Comparison of ENCODE assay signal across 31 cellular contexts in genomic region chr11:29628584-29628983, GRCh38.
"Had no signal": no experiment of that assay in that cellular context is flagged by ENCODE, and none has a peak within 500 bp of the region (broad histone marks: within the 10 kb centered on the region; RNA-seq: fewer than 3 reads in every experiment).

No MANE protein-coding gene starts in this region.

- H3K27me3 ChIP-seq: adrenal gland, brain microvascular endothelial cell, MG63, Peyer's patch had no signal

- H3K36me3 Mint-ChIP-seq: activated naive CD4-positive, alpha-beta T cell treated with anti-CD3 and anti-CD28 coated beads, Interleukin-2, amount 50 U/mL, for 72 hours; IgD-negative memory B cell; T-cell; WTC11 had no signal

- H3K36me3 ChIP-seq: adrenal gland, brain microvascular endothelial cell, MG63, Peyer's patch had no signal

- H3K27ac Mint-ChIP-seq: activated CD4-positive, alpha-beta T cell treated with anti-CD3 and anti-CD28 coated beads for 36 hours; activated CD4-positive, alpha-beta T cell treated with anti-CD3 and anti-CD28 coated beads, Interleukin-2, amount 10 ng/mL, durations not matched to agents 7 days and 5 days; activated CD8-positive, alpha-beta T cell treated with anti-CD3 and anti-CD28 coated beads, Interleukin-2, amount 10 ng/mL, durations not matched to agents 7 days and 5 days; activated naive CD4-positive, alpha-beta T cell treated with anti-CD3 and anti-CD28 coated beads for 36 hours; activated naive CD4-positive, alpha-beta T cell treated with anti-CD3 and anti-CD28 coated beads, Interleukin-2, amount 50 U/mL, for 72 hours; activated T-cell treated with anti-CD3 and anti-CD28 coated beads, Interleukin-2, amount 50 U/mL, for 24 hours; activated T-helper 2 cell treated with anti-CD3 and anti-CD28 coated beads, Interferon-gamma antibody, Interleukin-2, Interleukin-4, amounts not matched to agents 10 μg/mL and 5 μg/mL and 100 μg/mL, durations not matched to agents 14 hours and 24 hours and 36 hours; IgD-negative memory B cell; T-cell; T-helper 17 cell; WTC11 had no signal

- H3K27ac ChIP-seq: adrenal gland, brain microvascular endothelial cell, Peyer's patch had no signal

- H3K9me3 ChIP-seq: adrenal gland, MG63 had no signal

- H3K4me1 ChIP-seq: adrenal gland, Peyer's patch had no signal

- H3K4me3 ChIP-seq: adrenal gland, MG63, Peyer's patch had no signal

- H3K4me1 Mint-ChIP-seq: activated CD4-positive, alpha-beta T cell treated with anti-CD3 and anti-CD28 coated beads for 36 hours; activated CD4-positive, alpha-beta T cell treated with anti-CD3 and anti-CD28 coated beads, Interleukin-2, amount 10 ng/mL, durations not matched to agents 7 days and 5 days; IgD-negative memory B cell; T-cell; T-helper 17 cell had no signal

- H3K9me3 Mint-ChIP-seq: WTC11 had no signal

- H3K4me3 Mint-ChIP-seq: activated CD4-positive, alpha-beta T cell treated with anti-CD3 and anti-CD28 coated beads for 36 hours; activated CD4-positive, alpha-beta T cell treated with anti-CD3 and anti-CD28 coated beads, Interleukin-2, amount 10 ng/mL, durations not matched to agents 7 days and 5 days; activated CD8-positive, alpha-beta T cell treated with anti-CD3 and anti-CD28 coated beads, Interleukin-2, amount 10 ng/mL, durations not matched to agents 7 days and 5 days; activated naive CD4-positive, alpha-beta T cell treated with anti-CD3 and anti-CD28 coated beads for 36 hours; activated T-cell treated with anti-CD3 and anti-CD28 coated beads, Interleukin-2, amount 50 U/mL, for 24 hours; IgD-negative memory B cell; T-cell; T-helper 17 cell; WTC11 had no signal

- DNase-seq: activated CD4-positive, alpha-beta T cell treated with anti-CD3 and anti-CD28 coated beads for 36 hours; activated CD4-positive, alpha-beta T cell treated with anti-CD3 and anti-CD28 coated beads, Interleukin-2, amount 10 ng/mL, durations not matched to agents 7 days and 5 days; activated CD4-positive, alpha-beta T cell treated with anti-CD3 and anti-CD28 coated beads, Interleukin-2, amount 50 U/mL, for 48 hours; activated CD8-positive, alpha-beta T cell treated with anti-CD3 and anti-CD28 coated beads, Interleukin-2, amount 10 ng/mL, durations not matched to agents 7 days and 5 days; activated gamma-delta T cell; activated naive CD4-positive, alpha-beta T cell treated with anti-CD3 and anti-CD28 coated beads for 36 hours; activated T-cell treated with anti-CD3 and anti-CD28 coated beads, Interleukin-2, amount 50 U/mL, for 24 hours; adrenal gland; Karpas-422; KBM-7; MG63; NCI-H1048; NCI-H1105 treated with DMSO at 0.1 percent for 48 hours; NCI-H1436; NCI-H1694; NCI-H1930; NCI-H2081 treated with DMSO at 0.1 percent for 48 hours; NCI-H345; NCI-H524 treated with DMSO at 0.1 percent for 48 hours; NCI-H748 treated with DMSO at 0.1 percent for 48 hours; NK-92 treated with Interleukin-12 subunit alpha and Interleukin-12 subunit beta, amount 100 ng/mL, for 24 hours; Peyer's patch; RPMI8226; SIG-M5; T-cell; T-helper 17 cell had no signal

- H3K27me3 Mint-ChIP-seq: activated CD4-positive, alpha-beta T cell treated with anti-CD3 and anti-CD28 coated beads for 36 hours; activated CD4-positive, alpha-beta T cell treated with anti-CD3 and anti-CD28 coated beads, Interleukin-2, amount 10 ng/mL, durations not matched to agents 7 days and 5 days; activated T-cell treated with anti-CD3 and anti-CD28 coated beads, Interleukin-2, amount 50 U/mL, for 24 hours; IgD-negative memory B cell; T-cell; T-helper 17 cell had no signal
